19 cellular contexts compared by ENCODE assay signal in genomic region chr1:54859687-54860391, GRCh38. TPM values are rescaled to one million over a fixed set of nuclear protein-coding genes. Genes with fewer than 3 reads are reported as not detected.
DNase-seq lines count a peak whose midpoint lies in the region; ATAC-seq and TF ChIP-seq lines count a peak whose summit lies in the region.
"Had no signal": no experiment of that assay in that cellular context is flagged by ENCODE, and none has a peak within 500 bp of the region (broad histone marks: within the 10 kb centered on the region; RNA-seq: fewer than 3 reads in every experiment).

No MANE protein-coding gene starts in this region.

- H3K4me1 ChIP-seq in endodermal cell (ENCODE audit: control insufficient read depth, insufficient read depth, low read length) = no peaks in the 10 kb centered on the region
- H3K4me1 ChIP-seq in trophoblast cell (ENCODE audit: control insufficient read depth in 1 of 2, insufficient read depth in 2 of 2, low read length in 2 of 2) = peaks cover 21 to 32% of the 10 kb centered on the region in 2 experiments
- peaks cover 8% of the 10 kb centered on the region for H3K4me1 ChIP-seq in upper lobe of right lung
- H3K4me1 ChIP-seq: neural progenitor cell had no signal

- no peaks in the 10 kb centered on the region for H3K9me3 ChIP-seq in endodermal cell (ENCODE audit: control insufficient read depth, low read length)
- H3K9me3 ChIP-seq in trophoblast cell (ENCODE audit: insufficient read depth, low read depth, low read length) = no peaks in the 10 kb centered on the region
- no peaks in the 10 kb centered on the region for H3K9me3 ChIP-seq in upper lobe of right lung
- H3K9me3 ChIP-seq: Caco-2, left ventricle myocardium inferior, suprapubic skin had no signal

- 96 to 98% methylated on average over 4 to 5 of the region's 5 CpGs for WGBS in endodermal cell (ENCODE audit: insufficient coverage in 1 of 2, insufficient read length in 1 of 2), 2 experiments
- no CpG with 5 or more reads among the region's 5 CpGs for WGBS in trophoblast cell (ENCODE audit: extremely low coverage, insufficient coverage, insufficient read length)

- no peak overlapping the region for H3K23ac ChIP-seq in trophoblast cell (ENCODE audit: low read length)

- H4K8ac ChIP-seq in trophoblast cell (ENCODE audit: low read depth, low read length) = no peak overlapping the region

- H3K27me3 ChIP-seq in endodermal cell (ENCODE audit: control insufficient read depth, insufficient read depth, low read length, poor library complexity, severe bottlenecking) (no peaks in the 10 kb centered on the region), trophoblast cell (ENCODE audit: insufficient read depth, low read length) (no peaks in the 10 kb centered on the region), upper lobe of right lung (no peaks in the 10 kb centered on the region)
- H3K27me3 ChIP-seq: cardiac muscle cell, neural progenitor cell, suprapubic skin had no signal

- POLR2A ChIA-PET in RWPE1 (lab: Yijun Ruan, JAX; ENCODE audit: low non-redundant PET) = no interaction called here

- H2BK120ac ChIP-seq in trophoblast cell (ENCODE audit: insufficient read depth, low read length, poor library complexity) = no peak overlapping the region

- H2BK5ac ChIP-seq in trophoblast cell (ENCODE audit: low read depth, low read length, poor library complexity) = no peak overlapping the region

- peaks cover 4% of the 10 kb centered on the region for H3K79me1 ChIP-seq in trophoblast cell (ENCODE audit: low read length)

- no peak overlapping the region for H4K12ac ChIP-seq in trophoblast cell (ENCODE audit: low read depth, low read length)

- H2AK5ac ChIP-seq in trophoblast cell (ENCODE audit: low read length) = no peak overlapping the region

- H3K36me3 Mint-ChIP-seq in endodermal cell (ENCODE audit: low read depth) = peaks cover 84% of the 10 kb centered on the region
- H3K36me3 Mint-ChIP-seq in activated CD4-positive, alpha-beta T cell treated with anti-CD3 and anti-CD28 coated beads, Interleukin-2, amount 10 ng/mL, durations not matched to agents 24 days and 14 days (ENCODE audit: low read depth) = peaks cover 67% of the 10 kb centered on the region

- H4K91ac ChIP-seq in trophoblast cell (ENCODE audit: low read depth, low read length) = no peak overlapping the region

- no peak overlapping the region for H3K18ac ChIP-seq in trophoblast cell (ENCODE audit: low read length)

- peak overlapping the region; percentile 6 for H3K4me2 ChIP-seq in trophoblast cell (ENCODE audit: low read length)
- H3K4me2 ChIP-seq: neural progenitor cell had no signal

- peaks cover 13% of the 10 kb centered on the region for H3K4me1 Mint-ChIP-seq in endodermal cell
- peaks cover 17% of the 10 kb centered on the region for H3K4me1 Mint-ChIP-seq in activated CD4-positive, alpha-beta T cell treated with anti-CD3 and anti-CD28 coated beads, Interleukin-2, amount 10 ng/mL, durations not matched to agents 24 days and 14 days

- intact Hi-C loops in activated CD4-positive, alpha-beta T cell treated with anti-CD3 and anti-CD28 coated beads, Interleukin-2, amount 10 ng/mL, durations not matched to agents 24 days and 14 days (cut with micrococcal nuclease) = no loop called here
- intact Hi-C loops in upper lobe of right lung (cut with DNase I) = no loop called here

- H3K9me3 Mint-ChIP-seq in endodermal cell = no peaks in the 10 kb centered on the region
- H3K9me3 Mint-ChIP-seq in activated CD4-positive, alpha-beta T cell treated with anti-CD3 and anti-CD28 coated beads, Interleukin-2, amount 10 ng/mL, durations not matched to agents 24 days and 14 days = no peaks in the 10 kb centered on the region
- H3K9me3 Mint-ChIP-seq: neural progenitor cell had no signal

- TF ChIP-seq CTCF in RWPE1 (conservative IDR thresholded peaks at IDR 0.05; ENCODE audit: low read depth) (no peak), endodermal cell (conservative IDR thresholded peaks at IDR 0.05) (no peak), upper lobe of right lung (IDR thresholded peaks at IDR 0.05) (no peak)

- H3K27ac ChIP-seq in RWPE1 = peak overlapping the region; percentile 92
- no peak overlapping the region for H3K27ac ChIP-seq in endodermal cell (ENCODE audit: low read depth, low read length)
- H3K27ac ChIP-seq in trophoblast cell (ENCODE audit: low read depth, low read length) = peak overlapping the region; percentile 32
- H3K27ac ChIP-seq in upper lobe of right lung = no peak overlapping the region
- H3K27ac ChIP-seq: cardiac muscle cell, left ventricle myocardium inferior, neural progenitor cell, SK-N-MC, suprapubic skin had no signal

- no peaks in the 10 kb centered on the region for H3K79me2 ChIP-seq in trophoblast cell (ENCODE audit: control insufficient read depth, insufficient read depth, low read length, poor library complexity)

- H3K27me3 Mint-ChIP-seq in endodermal cell (ENCODE audit: insufficient read depth) = no peaks in the 10 kb centered on the region
- no peaks in the 10 kb centered on the region for H3K27me3 Mint-ChIP-seq in activated CD4-positive, alpha-beta T cell treated with anti-CD3 and anti-CD28 coated beads, Interleukin-2, amount 10 ng/mL, durations not matched to agents 24 days and 14 days

- no peak overlapping the region for H2AFZ ChIP-seq in trophoblast cell (ENCODE audit: insufficient read depth, low read length, poor library complexity)
- H2AFZ ChIP-seq: neural progenitor cell had no signal

- H3K36me3 ChIP-seq in endodermal cell (ENCODE audit: control insufficient read depth, insufficient read depth, low read length) (peaks cover 90% of the 10 kb centered on the region), trophoblast cell (ENCODE audit: control insufficient read depth in 1 of 2, insufficient read depth in 2 of 2, low read length in 2 of 2) (peaks cover 40 to 61% of the 10 kb centered on the region in 2 experiments), upper lobe of right lung (peaks cover 20% of the 10 kb centered on the region)

- CTCF ChIA-PET in RWPE1 (lab: Yijun Ruan, JAX) = no interaction called here

- H3K14ac ChIP-seq in trophoblast cell (ENCODE audit: low read length) = no peak overlapping the region

- no peak overlapping the region for H3K9ac ChIP-seq in endodermal cell (ENCODE audit: extremely low read depth, low read length, poor library complexity, severe bottlenecking)
- H3K9ac ChIP-seq in trophoblast cell (ENCODE audit: low read length) = no peak overlapping the region
- H3K9ac ChIP-seq: neural progenitor cell had no signal

- H3K4me3 ChIP-seq in endodermal cell (ENCODE audit: low read length) (no peak overlapping the region), trophoblast cell (ENCODE audit: low read depth, low read length) (no peak overlapping the region), upper lobe of right lung (no peak overlapping the region)
- H3K4me3 ChIP-seq: cardiac muscle cell, left ventricle myocardium inferior, neural progenitor cell, SK-N-MC, skin epidermis, suprapubic skin had no signal

- ATAC-seq in GM18517 (IDR thresholded peaks at IDR 0.05; ENCODE audit: unreplicated experiment) (no peak), upper lobe of right lung (no peak)

- no peak overlapping the region for H3K4me3 Mint-ChIP-seq in endodermal cell
- H3K4me3 Mint-ChIP-seq in activated CD4-positive, alpha-beta T cell treated with anti-CD3 and anti-CD28 coated beads, Interleukin-2, amount 10 ng/mL, durations not matched to agents 24 days and 14 days = no peak overlapping the region
- H3K4me3 Mint-ChIP-seq: neural progenitor cell had no signal

- H3K27ac Mint-ChIP-seq in endodermal cell = peak overlapping the region; percentile 73
- no peak overlapping the region for H3K27ac Mint-ChIP-seq in activated CD4-positive, alpha-beta T cell treated with anti-CD3 and anti-CD28 coated beads, Interleukin-2, amount 10 ng/mL, durations not matched to agents 24 days and 14 days
- H3K27ac Mint-ChIP-seq: neural progenitor cell had no signal

- H3K4ac ChIP-seq in trophoblast cell (ENCODE audit: low read depth, low read length) = no peak overlapping the region

- DNase-seq in SKM-1 treated with dmso at 0.1 percent for 144 hours (lab: John Stamatoyannopoulos, UW; ENCODE audit: unreplicated experiment) (peak; percentile 47), SKM-1 (lab: John Stamatoyannopoulos, UW; ENCODE audit: unreplicated experiment) (no peak), RWPE1 (ENCODE audit: low spot score) (no peak), endodermal cell (peak; percentile 50), trophoblast cell (peak in 1 of 2 donors; percentile 48), upper lobe of right lung (no peak)
- DNase-seq in activated CD4-positive, alpha-beta T cell treated with anti-CD3 and anti-CD28 coated beads, Interleukin-2, amount 10 ng/mL, durations not matched to agents 24 days and 14 days = no peak
- DNase-seq: activated CD4-positive, alpha-beta T cell treated with anti-CD3 and anti-CD28 coated beads, Interleukin-2, amount 50 U/mL, for 48 hours; activated naive CD4-positive, alpha-beta T cell; Caco-2; left ventricle myocardium inferior; NCI-H2029 treated with DMSO at 0.1 percent for 48 hours; NCI-H774 had no signal

- H2BK12ac ChIP-seq in trophoblast cell (ENCODE audit: low read length) = no peak overlapping the region

RNA-seq across cellular contexts. Expression of gene DHCR24, which starts 27.2 kb away (rescaled TPM):
- total RNA-seq in endodermal cell (100 to 1,000 TPM; 243 to 340 TPM), upper lobe of right lung (749 TPM)
- polyA plus RNA-seq in endodermal cell (2013, experiment 1 of 2) = 221 TPM
- polyA plus RNA-seq in endodermal cell (2013, experiment 2 of 2) = 218 TPM
- 120 and 123 TPM in 2 replicates for polyA plus RNA-seq in trophoblast cell (2013)
- total RNA-seq in activated CD4-positive, alpha-beta T cell treated with anti-CD3 and anti-CD28 coated beads, Interleukin-2, amount 10 ng/mL, durations not matched to agents 24 days and 14 days = 207 and 211 TPM in 2 replicates

RNA-seq across cellular contexts. Expression of gene TTC22, which starts 58.7 kb away (rescaled TPM):
- total RNA-seq in endodermal cell (under 1 TPM; 0.44 to 0.53 TPM), upper lobe of right lung (7.1 TPM)
- 0.11 TPM for polyA plus RNA-seq in endodermal cell (2013, experiment 1 of 2)
- polyA plus RNA-seq in endodermal cell (2013, experiment 2 of 2) = not detected
- polyA plus RNA-seq in trophoblast cell (2013) = 0.12 and 0.35 TPM in 2 replicates
- 1.6 TPM in 2 replicates for total RNA-seq in activated CD4-positive, alpha-beta T cell treated with anti-CD3 and anti-CD28 coated beads, Interleukin-2, amount 10 ng/mL, durations not matched to agents 24 days and 14 days
- total RNA-seq: cardiac muscle cell had no signal
- polyA plus RNA-seq: cardiac muscle cell had no signal

Comparison
In these comparisons a context has a peak if more than half of its experiments do, and no peak if none do; other contexts are left out.
1. DNase-seq: peak in SKM-1 treated with dmso at 0.1 percent for 144 hours (single experiment) and endodermal cell (single experiment); none in SKM-1 (single experiment), RWPE1 (single experiment), activated CD4-positive, alpha-beta T cell treated with anti-CD3 and anti-CD28 coated beads, Interleukin-2, amount 10 ng/mL, durations not matched to agents 24 days and 14 days (single experiment) and upper lobe of right lung (single experiment).
2. H3K27ac ChIP-seq: peak in RWPE1 (single experiment) and trophoblast cell (single experiment); none in endodermal cell (single experiment) and upper lobe of right lung (single experiment).